ENCODE assay signal across 19 cellular contexts in the genomic region with DNA sequence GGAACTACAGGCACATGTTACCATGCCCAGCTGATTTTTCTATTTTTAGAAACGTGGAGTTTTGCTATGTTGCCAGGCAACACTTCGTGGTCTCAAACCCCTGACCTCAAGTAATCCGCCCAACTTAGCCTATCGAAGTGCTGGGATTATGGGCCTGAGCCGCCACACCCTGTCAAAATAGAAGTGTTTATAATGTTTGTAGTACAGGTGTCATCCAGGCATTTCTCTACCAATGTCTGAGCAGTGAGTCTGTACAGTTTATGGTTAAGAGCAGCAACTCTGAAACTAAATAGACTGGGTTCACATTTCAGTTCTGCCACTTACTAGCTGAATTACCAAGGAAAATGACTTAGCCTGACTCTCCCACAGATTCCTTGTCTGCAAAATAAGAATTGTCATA.
"Had no signal": no experiment of that assay in that cellular context is flagged by ENCODE, and none has a peak within 500 bp of the region (broad histone marks: within the 10 kb centered on the region; RNA-seq: fewer than 3 reads in every experiment).

No MANE protein-coding gene starts in this region.

- H3K4me1 ChIP-seq: ascending aorta, breast epithelium, right atrium auricular region, tibial nerve, vagina had no signal

- H3K36me3 ChIP-seq: ascending aorta, breast epithelium, right atrium auricular region, tibial nerve, vagina had no signal

- DNase-seq: activated naive CD4-positive, alpha-beta T cell treated with Interleukin-2 at 50 U/mL for 16 hours; activated naive CD8-positive, alpha-beta T cell treated with anti-CD3 and anti-CD28 coated beads, Interleukin-2, amount 50 U/mL, for 24 hours; activated T-cell treated with anti-CD3 and anti-CD28 coated beads for 4 hours; cerebellar nuclear complex; effector CD8-positive, alpha-beta T cell; foreskin melanocyte; natural killer cell; stimulated activated CD4-positive, alpha-beta T cell treated with anti-CD3 and anti-CD28 coated beads, Interleukin-15, amount 100 ng/mL, for 24 hours; stimulated activated CD4-positive, alpha-beta T cell treated with anti-CD3 and anti-CD28 coated beads, Interleukin-4, amount 100 ng/mL, for 4 hours; stimulated activated CD8-positive, alpha-beta memory T cell treated with anti-CD3 and anti-CD28 coated beads, Interleukin-4, amount 100 ng/mL, for 48 hours; stimulated activated naive CD4-positive, alpha-beta T cell treated with Interleukin-2 at 50 U/mL for 16 hours; substantia nigra had no signal

- H3K9me3 ChIP-seq: vagina had no signal

- H3K27me3 ChIP-seq: ascending aorta, breast epithelium, right atrium auricular region, tibial nerve, vagina had no signal

- H3K4me3 ChIP-seq: ascending aorta, breast epithelium, lung, right atrium auricular region, tibial nerve, vagina had no signal

- H3K27ac ChIP-seq: ascending aorta, breast epithelium, epithelial cell of prostate, right atrium auricular region, tibial nerve, vagina had no signal
